20 cellular contexts compared by ENCODE assay signal in genomic region chr17:20170085-20170484, GRCh38.
"Had no signal": no experiment of that assay in that cellular context is flagged by ENCODE, and none has a peak within 500 bp of the region (broad histone marks: within the 10 kb centered on the region; RNA-seq: fewer than 3 reads in every experiment).

No MANE protein-coding gene starts in this region.

- H3K36me3 Mint-ChIP-seq: activated naive CD8-positive, alpha-beta T cell; WTC11 had no signal

- ATAC-seq: activated T-cell treated with anti-CD3 and anti-CD28 coated beads, Interleukin-2, amount 50 U/mL, for 4 hours; T-helper 17 cell; WTC11 had no signal

- H3K27me3 Mint-ChIP-seq: activated naive CD8-positive, alpha-beta T cell; brain had no signal

- H3K4me3 Mint-ChIP-seq: activated naive CD4-positive, alpha-beta T cell treated with anti-CD3 and anti-CD28 coated beads for 36 hours; activated naive CD8-positive, alpha-beta T cell; activated T-cell treated with anti-CD3 and anti-CD28 coated beads, Interleukin-2, amount 50 U/mL, for 4 hours; brain; T-helper 17 cell; WTC11 had no signal

- H3K27ac Mint-ChIP-seq: activated naive CD4-positive, alpha-beta T cell treated with anti-CD3 and anti-CD28 coated beads for 36 hours; activated naive CD8-positive, alpha-beta T cell; T-helper 17 cell had no signal

- H3K9me3 Mint-ChIP-seq: activated naive CD4-positive, alpha-beta T cell treated with anti-CD3 and anti-CD28 coated beads for 36 hours; activated T-cell treated with anti-CD3 and anti-CD28 coated beads, Interleukin-2, amount 50 U/mL, for 4 hours; brain; WTC11 had no signal

- DNase-seq: activated CD4-positive, alpha-beta T cell treated with anti-CD3 and anti-CD28 coated beads for 48 hours; activated CD4-positive, alpha-beta T cell treated with anti-CD3 and anti-CD28 coated beads, Interleukin-2, amount 50 U/mL, for 4 hours; activated CD4-positive, CD25-positive, alpha-beta regulatory T cell treated with anti-CD3 and anti-CD28 coated beads, Interleukin-2, amount 50 U/mL, for 72 hours; activated effector memory CD4-positive, alpha-beta T cell treated with anti-CD3 and anti-CD28 coated beads, Interleukin-2, amount 50 U/mL, for 16 hours; activated naive CD4-positive, alpha-beta T cell treated with anti-CD3 and anti-CD28 coated beads for 36 hours; activated T-cell treated with anti-CD3 and anti-CD28 coated beads, Interleukin-2, amount 50 U/mL, for 4 hours; amygdala; Karpas-422; NCI-H1105 treated with DMSO at 0.1 percent for 48 hours; NCI-H1436 treated with DMSO at 0.1 percent for 48 hours; NCI-H187; NCI-H2081; NCI-H446; NCI-H524; SHP77 treated with DMSO at 0.1 percent for 48 hours; T-helper 17 cell; T-helper 9 cell had no signal
